In genomic region chr1:40161125-40161887, GRCh38 we compare ENCODE assay signal across 1 cellular context.
TF ChIP-seq lines count a peak whose summit lies in the region.

RLF (plus strand) TSS chr1:40161387; CDS start chr1:40161400, 13 bp downstream.

TF ChIP-seq in K562, 482 proteins besides CTCF, POLR2A, EP300 and RAD21 (continued from another document and continues in another):
- TF ChIP-seq ZNF609 (CRISPR knock-in tag; IDR thresholded peaks at IDR 0.05; ENCODE audit: borderline replicate concordance) (no peak), POLR2AphosphoS5 (IDR thresholded peaks at IDR 0.05; ENCODE audit: control insufficient read depth, insufficient read depth, low read depth, low read length) (peak; percentile 91), NONO (IDR thresholded peaks at IDR 0.05; ENCODE audit: low read depth in 2 of 2, low read length in 1 of 2) (peak in 1 of 2 experiments; percentile 52; a peak in 1 of 4 replicates), CBFA2T2 (conservative IDR thresholded peaks at IDR 0.05) (peak; percentile 73), ZNF282 (CRISPR knock-in tag; IDR thresholded peaks at IDR 0.05) (0 out of 2 replicates have a peak, but pooled peaks have one; percentile 80), LCOR (CRISPR knock-in tag; IDR thresholded peaks at IDR 0.05) (no peak), NFIC (IDR thresholded peaks at IDR 0.05) (peak; percentile 44), ZNF507 (tag; conservative IDR thresholded peaks at IDR 0.05) (no peak), ZNF212 (CRISPR knock-in tag; IDR thresholded peaks at IDR 0.05) (no peak), NR3C1 (CRISPR knock-in tag; IDR thresholded peaks at IDR 0.05) (no peak), TAF9B (IDR thresholded peaks at IDR 0.05; ENCODE audit: partially characterized antibody) (peak; percentile 94), ZKSCAN8 (CRISPR knock-in tag; IDR thresholded peaks at IDR 0.05) (no peak), DPF2 (IDR thresholded peaks at IDR 0.05) (no peak), ETS2 (tag; IDR thresholded peaks at IDR 0.05; ENCODE audit: borderline replicate concordance, poor library complexity, severe bottlenecking) (no peak), TAF7 (tag; IDR thresholded peaks at IDR 0.05) (peak; percentile 86), HSF4 (CRISPR knock-in tag; IDR thresholded peaks at IDR 0.05; ENCODE audit: borderline replicate concordance) (no peak), ZNF408 (CRISPR knock-in tag; IDR thresholded peaks at IDR 0.05; ENCODE audit: low read depth) (no peak), TEAD4 (IDR thresholded peaks at IDR 0.05; ENCODE audit: low read length) (0 out of 2 replicates have a peak, but pooled peaks have one; percentile 6), TEAD4 (CRISPR knock-in tag; IDR thresholded peaks at IDR 0.05; ENCODE audit: borderline replicate concordance) (no peak), ZNF785 (CRISPR knock-in tag; IDR thresholded peaks at IDR 0.05) (no peak), CBFA2T3 (IDR thresholded peaks at IDR 0.05) (no peak), FOS (IDR thresholded peaks at IDR 0.05; ENCODE audit: extremely low read depth, insufficient read length) (peak; percentile 8), TAF15 (IDR thresholded peaks at IDR 0.05; ENCODE audit: low read depth, low read length) (no peak), SLC30A9 (CRISPR knock-in tag; IDR thresholded peaks at IDR 0.05) (no peak), VEZF1 (CRISPR knock-in tag; IDR thresholded peaks at IDR 0.05) (peak; percentile 79), FIP1L1 (IDR thresholded peaks at IDR 0.05; ENCODE audit: low read depth, low read length, poor library complexity, severe bottlenecking) (peak; percentile 80), THAP12 (CRISPR knock-in tag; IDR thresholded peaks at IDR 0.05) (peak; percentile 23; the same call in 1 of the 2 replicates), TFE3 (CRISPR knock-in tag; IDR thresholded peaks at IDR 0.05) (peak; percentile 99), RAD51 (IDR thresholded peaks at IDR 0.05; ENCODE audit: borderline replicate concordance, low read depth) (peak; percentile 96), RNF219 (CRISPR knock-in tag; IDR thresholded peaks at IDR 0.05) (no peak), PHF21A (IDR thresholded peaks at IDR 0.05; ENCODE audit: borderline replicate concordance, low read depth) (no peak), SOX6 (IDR thresholded peaks at IDR 0.05) (0 out of 2 replicates have a peak, but pooled peaks have one; percentile 48), TOE1 (IDR thresholded peaks at IDR 0.05; ENCODE audit: borderline replicate concordance) (peak; percentile 98), TOE1 (CRISPR knock-in tag; IDR thresholded peaks at IDR 0.05; ENCODE audit: borderline replicate concordance, low read depth) (no peak), NELFE (IDR thresholded peaks at IDR 0.05; ENCODE audit: insufficient read depth, insufficient read length) (no peak), ZNF639 (CRISPR knock-in tag; conservative IDR thresholded peaks at IDR 0.05 in 1 of 2, IDR thresholded peaks at IDR 0.05 in 1 of 2) (no peak), ZNF431 (CRISPR knock-in tag; IDR thresholded peaks at IDR 0.05) (peak; percentile 75)
- TF ChIP-seq, protein P1, sequence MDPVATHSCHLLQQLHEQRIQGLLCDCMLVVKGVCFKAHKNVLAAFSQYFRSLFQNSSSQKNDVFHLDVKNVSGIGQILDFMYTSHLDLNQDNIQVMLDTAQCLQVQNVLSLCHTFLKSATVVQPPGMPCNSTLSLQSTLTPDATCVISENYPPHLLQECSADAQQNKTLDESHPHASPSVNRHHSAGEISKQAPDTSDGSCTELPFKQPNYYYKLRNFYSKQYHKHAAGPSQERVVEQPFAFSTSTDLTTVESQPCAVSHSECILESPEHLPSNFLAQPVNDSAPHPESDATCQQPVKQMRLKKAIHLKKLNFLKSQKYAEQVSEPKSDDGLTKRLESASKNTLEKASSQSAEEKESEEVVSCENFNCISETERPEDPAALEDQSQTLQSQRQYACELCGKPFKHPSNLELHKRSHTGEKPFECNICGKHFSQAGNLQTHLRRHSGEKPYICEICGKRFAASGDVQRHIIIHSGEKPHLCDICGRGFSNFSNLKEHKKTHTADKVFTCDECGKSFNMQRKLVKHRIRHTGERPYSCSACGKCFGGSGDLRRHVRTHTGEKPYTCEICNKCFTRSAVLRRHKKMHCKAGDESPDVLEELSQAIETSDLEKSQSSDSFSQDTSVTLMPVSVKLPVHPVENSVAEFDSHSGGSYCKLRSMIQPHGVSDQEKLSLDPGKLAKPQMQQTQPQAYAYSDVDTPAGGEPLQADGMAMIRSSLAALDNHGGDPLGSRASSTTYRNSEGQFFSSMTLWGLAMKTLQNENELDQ (CRISPR knock-in tag; IDR thresholded peaks at IDR 0.05; ENCODE audit: borderline replicate concordance) = no peak
- TF ChIP-seq, protein P2, sequence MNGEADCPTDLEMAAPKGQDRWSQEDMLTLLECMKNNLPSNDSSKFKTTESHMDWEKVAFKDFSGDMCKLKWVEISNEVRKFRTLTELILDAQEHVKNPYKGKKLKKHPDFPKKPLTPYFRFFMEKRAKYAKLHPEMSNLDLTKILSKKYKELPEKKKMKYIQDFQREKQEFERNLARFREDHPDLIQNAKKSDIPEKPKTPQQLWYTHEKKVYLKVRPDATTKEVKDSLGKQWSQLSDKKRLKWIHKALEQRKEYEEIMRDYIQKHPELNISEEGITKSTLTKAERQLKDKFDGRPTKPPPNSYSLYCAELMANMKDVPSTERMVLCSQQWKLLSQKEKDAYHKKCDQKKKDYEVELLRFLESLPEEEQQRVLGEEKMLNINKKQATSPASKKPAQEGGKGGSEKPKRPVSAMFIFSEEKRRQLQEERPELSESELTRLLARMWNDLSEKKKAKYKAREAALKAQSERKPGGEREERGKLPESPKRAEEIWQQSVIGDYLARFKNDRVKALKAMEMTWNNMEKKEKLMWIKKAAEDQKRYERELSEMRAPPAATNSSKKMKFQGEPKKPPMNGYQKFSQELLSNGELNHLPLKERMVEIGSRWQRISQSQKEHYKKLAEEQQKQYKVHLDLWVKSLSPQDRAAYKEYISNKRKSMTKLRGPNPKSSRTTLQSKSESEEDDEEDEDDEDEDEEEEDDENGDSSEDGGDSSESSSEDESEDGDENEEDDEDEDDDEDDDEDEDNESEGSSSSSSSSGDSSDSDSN (IDR thresholded peaks at IDR 0.05; ENCODE audit: borderline replicate concordance in 1 of 2, low read depth in 2 of 2, low read length in 2 of 2) = peak; percentile 86 to 90; a peak in 3 of 4 replicates
- TF ChIP-seq, protein P3, sequence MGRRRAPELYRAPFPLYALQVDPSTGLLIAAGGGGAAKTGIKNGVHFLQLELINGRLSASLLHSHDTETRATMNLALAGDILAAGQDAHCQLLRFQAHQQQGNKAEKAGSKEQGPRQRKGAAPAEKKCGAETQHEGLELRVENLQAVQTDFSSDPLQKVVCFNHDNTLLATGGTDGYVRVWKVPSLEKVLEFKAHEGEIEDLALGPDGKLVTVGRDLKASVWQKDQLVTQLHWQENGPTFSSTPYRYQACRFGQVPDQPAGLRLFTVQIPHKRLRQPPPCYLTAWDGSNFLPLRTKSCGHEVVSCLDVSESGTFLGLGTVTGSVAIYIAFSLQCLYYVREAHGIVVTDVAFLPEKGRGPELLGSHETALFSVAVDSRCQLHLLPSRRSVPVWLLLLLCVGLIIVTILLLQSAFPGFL (CRISPR knock-in tag; IDR thresholded peaks at IDR 0.05) = no peak
- TF ChIP-seq, protein P4, sequence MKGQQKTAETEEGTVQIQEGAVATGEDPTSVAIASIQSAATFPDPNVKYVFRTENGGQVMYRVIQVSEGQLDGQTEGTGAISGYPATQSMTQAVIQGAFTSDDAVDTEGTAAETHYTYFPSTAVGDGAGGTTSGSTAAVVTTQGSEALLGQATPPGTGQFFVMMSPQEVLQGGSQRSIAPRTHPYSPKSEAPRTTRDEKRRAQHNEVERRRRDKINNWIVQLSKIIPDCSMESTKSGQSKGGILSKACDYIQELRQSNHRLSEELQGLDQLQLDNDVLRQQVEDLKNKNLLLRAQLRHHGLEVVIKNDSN (CRISPR knock-in tag; IDR thresholded peaks at IDR 0.05) = peak; percentile 99
